26 cellular contexts compared by ENCODE assay signal in the genomic region with DNA sequence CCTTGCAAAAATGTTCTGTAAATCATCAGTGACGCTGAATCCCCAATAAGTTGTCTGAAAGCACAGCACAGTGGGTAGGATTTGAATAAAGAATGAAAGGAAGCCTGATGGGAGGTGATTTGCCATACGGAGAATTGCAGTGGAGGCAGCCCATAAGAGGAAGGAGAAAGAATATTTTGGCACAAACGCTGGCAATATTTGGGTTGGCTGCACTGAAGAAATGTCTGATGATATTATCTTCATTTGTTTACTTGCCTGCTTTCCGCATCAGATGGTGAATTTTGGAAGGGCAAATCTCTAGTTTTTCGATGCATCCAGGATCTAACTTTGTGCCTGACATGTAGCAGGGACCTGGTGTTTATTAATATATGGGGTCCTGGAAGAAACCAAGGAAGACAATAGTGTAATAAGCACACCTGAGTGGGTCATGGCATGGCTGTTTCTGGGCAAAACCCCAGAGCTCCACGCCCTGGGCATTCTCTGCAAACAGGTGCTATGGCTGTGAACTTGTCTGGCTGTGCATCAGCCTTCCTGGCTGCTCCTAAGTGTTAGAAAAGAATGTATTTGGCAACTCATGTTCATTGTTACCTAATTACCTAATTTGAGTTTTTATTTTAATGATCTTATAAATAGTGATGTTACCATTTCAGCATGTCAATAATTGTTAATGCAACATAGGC. TPM values are rescaled to one million over a fixed set of nuclear protein-coding genes. Genes with fewer than 3 reads are reported as not detected.
"Had no signal": no experiment of that assay in that cellular context is flagged by ENCODE, and none has a peak within 500 bp of the region (broad histone marks: within the 10 kb centered on the region; RNA-seq: fewer than 3 reads in every experiment).

No MANE protein-coding gene starts in this region.

- H2AFZ ChIP-seq: PC-9 had no signal

- H3K4me3 ChIP-seq: PC-9 had no signal

- H3K36me3 Mint-ChIP-seq: activated naive CD8-positive, alpha-beta T cell had no signal

- DNase-seq: activated CD4-positive, alpha-beta memory T cell treated with anti-CD3 and anti-CD28 coated beads, Interleukin-2, amount 10 ng/mL, durations not matched to agents 7 days and 5 days; activated CD4-positive, alpha-beta T cell treated with anti-CD3 and anti-CD28 coated beads for 36 hours; activated CD4-positive, alpha-beta T cell treated with anti-CD3 and anti-CD28 coated beads, Interleukin-2, amount 50 U/mL, for 1 hour; activated gamma-delta T cell; activated naive CD4-positive, alpha-beta T cell treated with anti-CD3 and anti-CD28 coated beads for 36 hours; activated T-cell treated with anti-CD3 and anti-CD28 coated beads for 4 hours; activated T-cell treated with anti-CD3 and anti-CD28 coated beads, Interleukin-2, amount 50 U/mL, for 48 hours; brain microvascular endothelial cell; cerebellar nuclear complex; IMR-90; Kasumi-1; KBM-7; NCI-H1048; NCI-H1694 treated with DMSO at 0.1 percent for 48 hours; NCI-H2029 treated with DMSO at 0.1 percent for 48 hours; NCI-H526 treated with DMSO at 0.1 percent for 48 hours; NCI-H82; PC-9; T-helper 17 cell; T1000; WERI-Rb-1 had no signal

- H3K27ac ChIP-seq: brain microvascular endothelial cell, PC-9, WERI-Rb-1 had no signal

- H3K27ac Mint-ChIP-seq: activated CD4-positive, alpha-beta memory T cell treated with anti-CD3 and anti-CD28 coated beads, Interleukin-2, amount 10 ng/mL, durations not matched to agents 7 days and 5 days; activated CD4-positive, alpha-beta T cell treated with anti-CD3 and anti-CD28 coated beads for 36 hours; activated naive CD4-positive, alpha-beta T cell treated with anti-CD3 and anti-CD28 coated beads for 36 hours; activated naive CD8-positive, alpha-beta T cell; activated T-helper 17 cell treated with anti-CD3 and anti-CD28 coated beads, Interleukin-2, amount 50 U/mL, for 72 hours; T-helper 17 cell had no signal

- H3K4me3 Mint-ChIP-seq: activated CD4-positive, alpha-beta memory T cell treated with anti-CD3 and anti-CD28 coated beads, Interleukin-2, amount 10 ng/mL, durations not matched to agents 7 days and 5 days; activated CD4-positive, alpha-beta T cell treated with anti-CD3 and anti-CD28 coated beads for 36 hours; activated naive CD4-positive, alpha-beta T cell treated with anti-CD3 and anti-CD28 coated beads for 36 hours; activated naive CD8-positive, alpha-beta T cell; activated T-helper 17 cell treated with anti-CD3 and anti-CD28 coated beads, Interleukin-2, amount 50 U/mL, for 72 hours; T-helper 17 cell had no signal

- H3K4me1 Mint-ChIP-seq: activated T-helper 17 cell treated with anti-CD3 and anti-CD28 coated beads, Interleukin-2, amount 50 U/mL, for 72 hours; T-helper 17 cell had no signal

- H3K36me3 ChIP-seq: brain microvascular endothelial cell, WERI-Rb-1 had no signal

RNA-seq across cellular contexts. Expression of a gene that starts 5.9 kb away (rescaled TPM):
- total RNA-seq: activated CD4-positive, alpha-beta memory T cell treated with anti-CD3 and anti-CD28 coated beads, Interleukin-2, amount 10 ng/mL, durations not matched to agents 7 days and 5 days; activated CD4-positive, alpha-beta T cell treated with anti-CD3 and anti-CD28 coated beads for 36 hours; activated CD8-positive, alpha-beta memory T cell treated with anti-CD3 and anti-CD28 coated beads for 36 hours; activated naive CD4-positive, alpha-beta T cell treated with anti-CD3 and anti-CD28 coated beads for 36 hours; activated T-helper 17 cell treated with anti-CD3 and anti-CD28 coated beads, Interleukin-2, amount 50 U/mL, for 72 hours; IMR-90; M059J; PC-9; SK-MEL-5; T-helper 17 cell had no signal
- polyA plus RNA-seq: IMR-90 had no signal
